6 cellular contexts compared by ENCODE assay signal in the genomic region with DNA sequence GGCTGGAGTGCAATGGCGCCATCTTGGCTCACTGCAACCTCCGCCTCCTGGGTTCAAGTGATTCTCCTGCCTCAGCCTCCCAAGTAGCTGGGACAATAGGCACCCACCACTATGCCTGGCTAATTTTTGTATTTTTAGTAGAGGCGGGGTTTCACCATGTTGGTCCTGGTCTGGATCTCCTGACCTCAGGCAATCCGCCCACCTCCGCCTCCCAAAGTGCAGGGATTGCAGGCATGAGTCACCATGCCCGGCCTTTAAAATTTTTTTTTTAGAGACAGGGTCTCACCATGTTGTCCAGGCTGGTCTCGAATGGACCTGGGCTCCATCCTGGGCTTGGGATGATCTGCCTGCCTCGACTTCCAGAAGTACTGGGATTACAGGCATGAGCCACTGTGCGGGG. TPM values are rescaled to one million over a fixed set of nuclear protein-coding genes. Genes with fewer than 3 reads are reported as not detected.
DNase-seq lines count a peak whose midpoint lies in the region; ATAC-seq and TF ChIP-seq lines count a peak whose summit lies in the region.
"Not testable (repeated sequence)": the region's sequence is repeated elsewhere in the genome, so short reads cannot be mapped to it uniquely, and the experiment has no call there.

No MANE protein-coding gene starts in this region.

- not testable (repeated sequence) for ATAC-seq in GM23338
- ATAC-seq in psoas muscle, result peak in 2 of 4 donors; percentile 12 to 15

- peaks cover 12% of the 10 kb centered on the region for H3K79me2 ChIP-seq in GM23338 (replicated peaks; ENCODE audit: insufficient read depth)

- intact Hi-C loops in colonic mucosa (cut with DNase I); psoas muscle (cut with DNase I): not testable (repeated sequence)

- not testable (repeated sequence) for H3K27me3 ChIP-seq in GM23338 (ENCODE audit: insufficient read depth); colonic mucosa; psoas muscle (ENCODE audit: insufficient read depth in 3 of 3, low read length in 2 of 3)

- not testable (repeated sequence) for H3K27me3 Mint-ChIP-seq in GM23338 (ENCODE audit: insufficient read depth, low read depth, poor library complexity)

- H3K36me3 Mint-ChIP-seq in GM23338 (ENCODE audit: low read depth), result peaks cover 60% of the 10 kb centered on the region

- not testable (repeated sequence) for H3F3A ChIP-seq in GM23338 (replicated peaks; ENCODE audit: low read depth)

- peak; percentile 10 for DNase-seq in Daoy (ENCODE audit: low read depth)
- not testable (repeated sequence) for DNase-seq in GM23338 (ENCODE audit: low spot score); psoas muscle
- DNase-seq in M059J (ENCODE audit: low read depth), result peak; percentile 28
- peak; percentile 30 for DNase-seq in RPMI7951 (ENCODE audit: low read depth)
- peak; percentile 18 for DNase-seq in colonic mucosa

- not testable (repeated sequence) for H3K9me2 ChIP-seq in GM23338 (ENCODE audit: insufficient read depth)

- H3K4me1 ChIP-seq in GM23338 (ENCODE audit: insufficient read depth); colonic mucosa: not testable (repeated sequence)
- H3K4me1 ChIP-seq in psoas muscle, result peaks cover 38% of the 10 kb centered on the region

- H3K4me3 ChIP-seq in GM23338, colonic mucosa, psoas muscle: not testable (repeated sequence)

- 0 out of 2 replicates have a peak overlapping the region, but pooled peaks have one; percentile 3 for H3K27ac ChIP-seq in GM23338 (ENCODE audit: low read depth)
- not testable (repeated sequence) for H3K27ac ChIP-seq in colonic mucosa
- H3K27ac ChIP-seq in psoas muscle, result peak overlapping the region; percentile 89

- peaks cover 30% of the 10 kb centered on the region for H3K36me3 ChIP-seq in GM23338 (ENCODE audit: insufficient read depth)
- not testable (repeated sequence) for H3K36me3 ChIP-seq in colonic mucosa
- peaks cover 11 to 84% of the 10 kb centered on the region in 2 donors for H3K36me3 ChIP-seq in psoas muscle (ENCODE audit: insufficient read depth in 1 of 2, low read depth in 1 of 2)

- not testable (repeated sequence) for TF ChIP-seq CTCF in GM23338 (conservative IDR thresholded peaks at IDR 0.05; ENCODE audit: low read depth in 2 of 2); colonic mucosa (IDR thresholded peaks at IDR 0.05); psoas muscle (IDR thresholded peaks at IDR 0.05)

- 89 to 94% (median 91%) methylated on average over 9 of the region's 9 CpGs for WGBS in psoas muscle, 3 donors

- H3K9ac ChIP-seq in colonic mucosa (ENCODE audit: low read depth in 2 of 2, low read length in 2 of 2), result not testable (repeated sequence)

- H3K4me2 ChIP-seq in GM23338, result not testable (repeated sequence)

- not testable (repeated sequence) for H4K20me1 ChIP-seq in GM23338 (replicated peaks; ENCODE audit: insufficient read depth)

- H3K9me3 ChIP-seq in colonic mucosa, psoas muscle: not testable (repeated sequence)

- H3K9me3 Mint-ChIP-seq in GM23338, result not testable (repeated sequence)

- not testable (repeated sequence) for H2AFZ ChIP-seq in GM23338

- H3K4me3 Mint-ChIP-seq in GM23338, result not testable (repeated sequence)

- H3K4me1 Mint-ChIP-seq in GM23338, result not testable (repeated sequence)

- not testable (repeated sequence) for H3K27ac Mint-ChIP-seq in GM23338

RNA-seq across cellular contexts. Expression of gene KIF1B, which starts 49.2 kb away (rescaled TPM):
- total RNA-seq in Daoy (2014; rRNA removed; shearing (Covaris generic)), result 19.0 and 21.9 TPM in 2 replicates
- total RNA-seq in GM23338 (2014; rRNA removed; shearing (Covaris generic)), result 68.4 and 70.3 TPM in 2 replicates
- polyA plus RNA-seq in GM23338 (2016; fragmentation: Nextera tagmentation; extraction: Ambion mirVana), result 18.7 and 21.5 TPM in 2 replicates
- total RNA-seq in M059J (2014; rRNA removed; shearing (Covaris generic)), result 14.5 and 27.8 TPM in 2 replicates
- total RNA-seq in RPMI7951 (2014; rRNA removed; shearing (Covaris generic)), result 11.9 and 12.5 TPM in 2 replicates
- 10 to 100 TPM; 39.7 to 47.4 TPM for total RNA-seq in colonic mucosa
- 100 to 1,000 TPM; 221 to 391 (median 338) TPM for total RNA-seq in psoas muscle
- polyA plus RNA-seq in psoas muscle, result 100 to 1,000 TPM in 2 of 3 donors, 10 to 100 TPM in 1; 31.8 to 332 (median 105) TPM
